8 cellular contexts compared by ENCODE assay signal in genomic region chr3:49718419-49719213, GRCh38. TPM values are rescaled to one million over a fixed set of nuclear protein-coding genes. Genes with fewer than 3 reads are reported as not detected.
DNase-seq lines count a peak whose midpoint lies in the region; ATAC-seq and TF ChIP-seq lines count a peak whose summit lies in the region.

No MANE protein-coding gene starts in this region.

- TF ChIP-seq CTCF in fibroblast of the aortic adventitia (IDR thresholded peaks at IDR 0.05; ENCODE audit: insufficient read depth, low read length) (no peak), progenitor cell of endocrine pancreas (IDR thresholded peaks at IDR 0.05; ENCODE audit: unreplicated experiment) (no peak)

- H3K27me3 ChIP-seq in SJSA1 (replicated peaks): no peaks in the 10 kb centered on the region

- H3K36me3 ChIP-seq in ES-I3 (ENCODE audit: insufficient read depth, low read length): no peaks in the 10 kb centered on the region
- peaks cover 59% of the 10 kb centered on the region for H3K36me3 ChIP-seq in SJSA1

- no peak for DNase-seq in SJSA1 (ENCODE audit: low read depth in 1 of 2, low spot score in 2 of 2)
- DNase-seq in fibroblast of the aortic adventitia (ENCODE audit: low read depth): no peak
- DNase-seq in progenitor cell of endocrine pancreas (ENCODE audit: low spot score, unreplicated experiment): peak; percentile 13
- no peak for DNase-seq in T-helper 9 cell
- DNase-seq in NCI-H2107 (lab: John Stamatoyannopoulos, UW): no peak
- no peak for DNase-seq in SIG-M5 (lab: John Stamatoyannopoulos, UW)

- no peak overlapping the region for H3K27ac ChIP-seq in SJSA1

- H3K4me3 Mint-ChIP-seq in progenitor cell of endocrine pancreas (ENCODE audit: low read depth): peak overlapping the region; percentile 80

- no peaks in the 10 kb centered on the region for H3K27me3 Mint-ChIP-seq in progenitor cell of endocrine pancreas

- no peaks in the 10 kb centered on the region for H3K9me3 Mint-ChIP-seq in progenitor cell of endocrine pancreas (ENCODE audit: low read depth)

- no peak for ATAC-seq in HG03354 (IDR thresholded peaks at IDR 0.05; ENCODE audit: poor library complexity, severe bottlenecking, unreplicated experiment)

- no peaks in the 10 kb centered on the region for H3K9me3 ChIP-seq in ES-I3 (ENCODE audit: control insufficient read depth, insufficient read depth, low read length)
- no peaks in the 10 kb centered on the region; the same call in 1 of the 2 replicates for H3K9me3 ChIP-seq in SJSA1 (replicated peaks)

- H3K27ac Mint-ChIP-seq in progenitor cell of endocrine pancreas: peak overlapping the region; percentile 73

- H3K4me1 Mint-ChIP-seq in progenitor cell of endocrine pancreas (ENCODE audit: low read depth): peaks cover 18% of the 10 kb centered on the region

- H3K36me3 Mint-ChIP-seq in progenitor cell of endocrine pancreas (ENCODE audit: insufficient read depth): no peaks in the 10 kb centered on the region

- peak overlapping the region; percentile 39 for H3K4me3 ChIP-seq in SJSA1
- H3K4me3 ChIP-seq in fibroblast of the aortic adventitia (ENCODE audit: low read depth, low read length): peak overlapping the region; percentile 68

- H3K4me1 ChIP-seq in ES-I3 (ENCODE audit: insufficient read depth, low read length): no peaks in the 10 kb centered on the region; the same call in 1 of the 2 replicates
- peaks cover 24% of the 10 kb centered on the region for H3K4me1 ChIP-seq in SJSA1 (replicated peaks)

- peak overlapping the region; percentile 60 for H3K9ac ChIP-seq in ES-I3 (ENCODE audit: low read depth, low read length)

RNA-seq across cellular contexts. Expression of gene AMIGO3, which starts 0.9 kb away (rescaled TPM):
- 4.0 and 4.3 TPM in 2 replicates for total RNA-seq in SJSA1 (2014; rRNA removed; shearing (Covaris generic))
- total RNA-seq in fibroblast of the aortic adventitia (ENCODE audit: low replicate concordance): 0.27 and 0.65 TPM in 2 replicates
- 0.86 TPM in 1 of 2 replicates, not detected in the other for total RNA-seq in progenitor cell of endocrine pancreas

RNA-seq across cellular contexts. Expression of gene GMPPB, which starts 5.1 kb away (rescaled TPM):
- total RNA-seq in SJSA1 (2014; rRNA removed; shearing (Covaris generic)): 26.5 and 32.2 TPM in 2 replicates
- total RNA-seq in fibroblast of the aortic adventitia (ENCODE audit: low replicate concordance) (14.3 and 31.0 TPM in 2 replicates), progenitor cell of endocrine pancreas (31.2 and 34.3 TPM in 2 replicates)

RNA-seq across cellular contexts. Expression of gene RNF123, which starts 29.3 kb away (rescaled TPM):
- 6.0 and 17.1 TPM in 2 replicates for total RNA-seq in SJSA1 (2014; rRNA removed; shearing (Covaris generic))
- 19.4 and 22.7 TPM in 2 replicates for total RNA-seq in fibroblast of the aortic adventitia (ENCODE audit: low replicate concordance)
- total RNA-seq in progenitor cell of endocrine pancreas: 52.2 and 54.4 TPM in 2 replicates

RNA-seq across cellular contexts. Expression of gene MST1, which starts 29.3 kb away (rescaled TPM):
- 0.50 and 1.2 TPM in 2 replicates for total RNA-seq in SJSA1 (2014; rRNA removed; shearing (Covaris generic))
- total RNA-seq in fibroblast of the aortic adventitia (ENCODE audit: low replicate concordance) (2.9 and 4.7 TPM in 2 replicates), progenitor cell of endocrine pancreas (45.2 and 47.5 TPM in 2 replicates)

RNA-seq across cellular contexts. Expression of gene APEH, which starts 44.5 kb away (rescaled TPM):
- total RNA-seq in SJSA1 (2014; rRNA removed; shearing (Covaris generic)): 97.9 and 135 TPM in 2 replicates
- total RNA-seq in fibroblast of the aortic adventitia (ENCODE audit: low replicate concordance) (41.1 and 87.7 TPM in 2 replicates), progenitor cell of endocrine pancreas (160 and 178 TPM in 2 replicates)
